ENCODE assay signal across 16 cellular contexts in genomic region chr7:76037310-76037709, GRCh38. TPM values are rescaled to one million over a fixed set of nuclear protein-coding genes. Genes with fewer than 3 reads are reported as not detected.
A peak's percentile ranks its signal among the peaks of the same experiment; 100 is the strongest.
DNase-seq lines count a peak whose midpoint lies in the region; FAIRE-seq and TF ChIP-seq lines count a peak whose summit lies in the region.
"Had no signal": no experiment of that assay in that cellular context is flagged by ENCODE, and none has a peak within 500 bp of the region (broad histone marks: within the 10 kb centered on the region; RNA-seq: fewer than 3 reads in every experiment).

No MANE protein-coding gene starts in this region.

- peak overlapping the region in 1 of 3 donors; percentile 33 for H3K9ac ChIP-seq in skeletal muscle tissue (ENCODE audit: low read depth in 1 of 3, low read length in 3 of 3)

- H3K4me3 ChIP-seq in skeletal muscle tissue (ENCODE audit: low read length in 3 of 3), result peak overlapping the region in 2 of 3 donors; percentile 14 to 45
- H3K4me3 ChIP-seq: esophagus squamous epithelium, right lobe of liver had no signal

- H3K36me3 ChIP-seq in skeletal muscle tissue (ENCODE audit: control insufficient read depth in 3 of 3, insufficient read depth in 3 of 3, low read length in 3 of 3), result peaks cover 6 to 8% (median 6%) of the 10 kb centered on the region in 3 donors

- no peaks in the 10 kb centered on the region for H3K9me3 ChIP-seq in skeletal muscle tissue (ENCODE audit: control insufficient read depth in 3 of 3, low read length in 3 of 3)
- H3K9me3 ChIP-seq: esophagus squamous epithelium, right lobe of liver had no signal

- H3K27ac ChIP-seq in skeletal muscle tissue (ENCODE audit: low read depth, low read length), result no peak overlapping the region
- H3K27ac ChIP-seq: esophagus squamous epithelium, right lobe of liver had no signal

- H3K4me1 ChIP-seq in skeletal muscle tissue (ENCODE audit: control insufficient read depth in 3 of 3, insufficient read depth in 3 of 3, low read length in 3 of 3), result peaks cover 8 to 10% (median 9%) of the 10 kb centered on the region in 3 donors
- H3K4me1 ChIP-seq: right lobe of liver had no signal

- FAIRE-seq in H54 (lab: Jason Lieb, UNC), result no peak
- FAIRE-seq: islet of Langerhans had no signal

- no peak for TF ChIP-seq POLR2A in H54 (IDR thresholded peaks at IDR 0.05; ENCODE audit: low read depth, low read length)

- H3K27me3 ChIP-seq in skeletal muscle tissue (ENCODE audit: control insufficient read depth in 3 of 3, insufficient read depth in 3 of 3, low read length in 3 of 3), result no peaks in the 10 kb centered on the region
- H3K27me3 ChIP-seq: esophagus squamous epithelium, right lobe of liver had no signal

- DNase-seq in H54 (ENCODE audit: insufficient read length, low spot score) (peak; percentile 61), amniotic epithelial cell (ENCODE audit: low read depth) (peak; percentile 42), hepatic stellate cell (ENCODE audit: low spot score) (peak; percentile 86), NCI-H524 treated with DMSO at 0.1 percent for 48 hours (lab: John Stamatoyannopoulos, UW) (no peak), GOT3 (lab: John Stamatoyannopoulos, UW) (no peak), nucleus accumbens (lab: John Stamatoyannopoulos, UW) (no peak)
- DNase-seq: activated CD4-positive, CD25-positive, alpha-beta regulatory T cell treated with anti-CD3 and anti-CD28 coated beads, Interleukin-2, amount 50 U/mL, for 72 hours; activated naive CD8-positive, alpha-beta T cell treated with anti-CD3 and anti-CD28 coated beads, Interleukin-2, amount 10 ng/mL, durations not matched to agents 7 days and 5 days; cortex of kidney; esophagus squamous epithelium; naive thymus-derived CD8-positive, alpha-beta T cell; NCI-H1105 treated with DMSO at 0.1 percent for 48 hours; NCI-H446 treated with DMSO at 0.1 percent for 48 hours had no signal

RNA-seq across cellular contexts. Expression of gene STYXL1, which starts 10.5 kb away (rescaled TPM):
- 31.8 TPM for total RNA-seq in skeletal muscle tissue

RNA-seq across cellular contexts. Expression of gene MDH2, which starts 10.6 kb away (rescaled TPM):
- total RNA-seq in skeletal muscle tissue, result 44.4 TPM

RNA-seq across cellular contexts. Expression of gene TMEM120A, which starts 42.9 kb away (rescaled TPM):
- 35.5 TPM for total RNA-seq in skeletal muscle tissue

Comparison
In these comparisons a context has a peak if more than half of its experiments do, and no peak if none do; other contexts are left out.
1. DNase-seq: peak in H54 (single experiment), amniotic epithelial cell (single experiment) and hepatic stellate cell (single experiment); none in NCI-H524 treated with DMSO at 0.1 percent for 48 hours (single experiment), GOT3 (single experiment) and nucleus accumbens (0 of 56).